Comparison of ENCODE assay signal across 8 cellular contexts in genomic region chr6:108074359-108075144, GRCh38. TPM values are rescaled to one million over a fixed set of nuclear protein-coding genes. Genes with fewer than 3 reads are reported as not detected.
A peak's percentile ranks its signal among the peaks of the same experiment; 100 is the strongest.
DNase-seq lines count a peak whose midpoint lies in the region; ATAC-seq and TF ChIP-seq lines count a peak whose summit lies in the region.

OSTM1 (minus strand) TSS chr6:108074741; CDS start chr6:108074651, 90 bp downstream.

- H3K18ac ChIP-seq in mesenchymal stem cell (ENCODE audit: low read depth in 1 of 2, low read length in 2 of 2), result peak within 1 kb of the TSS; percentile 96 to 99

- no peaks in the 10 kb centered on the region for H3K36me3 ChIP-seq in CD8-positive, alpha-beta T cell (ENCODE audit: insufficient read depth, low read length)
- H3K36me3 ChIP-seq in effector memory CD4-positive, alpha-beta T cell (ENCODE audit: control insufficient read depth, insufficient read depth, low read length), result no peaks in the 10 kb centered on the region
- H3K36me3 ChIP-seq in mesenchymal stem cell (ENCODE audit: control insufficient read depth in 1 of 2, insufficient read depth in 2 of 2, low read depth in 1 of 2, low read length in 2 of 2), result peaks cover 0 to 5% of the 10 kb centered on the region in 2 experiments

- peak within 1 kb of the TSS; percentile 90 for H3K4me2 ChIP-seq in mesenchymal stem cell (ENCODE audit: low read length, poor library complexity, severe bottlenecking)

- H2AFZ ChIP-seq in mesenchymal stem cell (ENCODE audit: low read depth, low read length), result peak within 1 kb of the TSS; percentile 100

- peak within 1 kb of the TSS in 1 of 2 experiments; percentile 100 for H3K14ac ChIP-seq in mesenchymal stem cell (ENCODE audit: low read length in 2 of 2)

- H2AK5ac ChIP-seq in mesenchymal stem cell (ENCODE audit: low read length, severe bottlenecking), result no peak within 1 kb of the TSS

- peak within 1 kb of the TSS; percentile 60 for H2BK15ac ChIP-seq in mesenchymal stem cell (ENCODE audit: low read depth, poor library complexity, severe bottlenecking)

- CTCF ChIA-PET in CD8-positive, alpha-beta T cell (lab: Charles Lee), result no interaction called here

- peak within 1 kb of the TSS; percentile 88 for H3K27ac ChIP-seq in CD8-positive, alpha-beta T cell (ENCODE audit: low read depth, low read length)
- peak within 1 kb of the TSS; percentile 62 for H3K27ac ChIP-seq in effector memory CD4-positive, alpha-beta T cell (ENCODE audit: insufficient read depth, low read length, poor library complexity, severe bottlenecking)
- H3K27ac ChIP-seq in mesenchymal stem cell (ENCODE audit: low read length, poor library complexity, severe bottlenecking), result peak within 1 kb of the TSS; percentile 68

- no peak for TF ChIP-seq CTCF in CD8-positive, alpha-beta T cell (IDR thresholded peaks at IDR 0.05)

- peak; percentile 89 to 97 (median 93) for DNase-seq in CD8-positive, alpha-beta T cell
- DNase-seq in HPDE6-E6E7 (ENCODE audit: extremely low spot score), result peak; percentile 89
- DNase-seq in NOMO-1 (lab: John Stamatoyannopoulos, UW; ENCODE audit: unreplicated experiment in 2 of 2), result peak; percentile 77 to 93
- peak; percentile 84 to 93 for DNase-seq in activated CD8-positive, alpha-beta memory T cell treated with anti-CD3 and anti-CD28 coated beads for 4 hours (ENCODE audit: low read depth in 2 of 2)
- peak; percentile 87 to 92 (median 89) for DNase-seq in effector memory CD4-positive, alpha-beta T cell
- peak; percentile 84 for DNase-seq in mesenchymal stem cell
- DNase-seq in stimulated activated CD8-positive, alpha-beta memory T cell treated with anti-CD3 and anti-CD28 coated beads, Interleukin-15, amount 100 ng/mL, for 1 hour (ENCODE audit: low read depth), result peak; percentile 86

- H3K27me3 Mint-ChIP-seq in CD8-positive, alpha-beta T cell (ENCODE audit: low read depth), result peaks cover 2% of the 10 kb centered on the region

- peak within 1 kb of the TSS; percentile 99 for H3K4me3 ChIP-seq in CD8-positive, alpha-beta T cell (ENCODE audit: low read depth, low read length)
- H3K4me3 ChIP-seq in effector memory CD4-positive, alpha-beta T cell (ENCODE audit: insufficient read depth, low read depth, low read length, poor library complexity, severe bottlenecking), result peak within 1 kb of the TSS; percentile 95
- H3K4me3 ChIP-seq in mesenchymal stem cell (ENCODE audit: insufficient read depth in 1 of 2, low read depth in 1 of 2, low read length in 2 of 2), result peak within 1 kb of the TSS; percentile 99

- peaks cover 19% of the 10 kb centered on the region for H3K4me1 ChIP-seq in CD8-positive, alpha-beta T cell (ENCODE audit: insufficient read depth, low read length)
- peaks cover 14% of the 10 kb centered on the region for H3K4me1 ChIP-seq in effector memory CD4-positive, alpha-beta T cell (ENCODE audit: control insufficient read depth, insufficient read depth, low read length, poor library complexity, severe bottlenecking)
- peaks cover 5% of the 10 kb centered on the region for H3K4me1 ChIP-seq in mesenchymal stem cell (ENCODE audit: control insufficient read depth, insufficient read depth, low read depth, low read length)

- H3K23ac ChIP-seq in mesenchymal stem cell (ENCODE audit: low read length in 2 of 2), result peak within 1 kb of the TSS in 1 of 2 experiments; percentile 100

- peak within 1 kb of the TSS; percentile 89 for H3K4me3 Mint-ChIP-seq in CD8-positive, alpha-beta T cell

- peaks cover 18% of the 10 kb centered on the region for H3K79me1 ChIP-seq in mesenchymal stem cell (replicated peaks; ENCODE audit: low read length, poor library complexity, severe bottlenecking)

- H2BK5ac ChIP-seq in mesenchymal stem cell (ENCODE audit: low read depth, low read length, poor library complexity, severe bottlenecking), result peak within 1 kb of the TSS; percentile 58

- H3K9ac ChIP-seq in mesenchymal stem cell (ENCODE audit: low read length), result peak within 1 kb of the TSS; percentile 97

- H2BK12ac ChIP-seq in mesenchymal stem cell (ENCODE audit: low read length in 2 of 2), result no peak within 1 kb of the TSS

- POLR2A ChIA-PET in CD8-positive, alpha-beta T cell (lab: Charles Lee), result interaction anchor here (0.6 to 0.8 kb wide), 2 partner anchors 1317 to 1574 kb away, joined by 3 to 4 read pairs; no protein-coding TSS in a partner anchor

- H3K36me3 Mint-ChIP-seq in CD8-positive, alpha-beta T cell, result peaks cover 5% of the 10 kb centered on the region

- H3K9me3 Mint-ChIP-seq in CD8-positive, alpha-beta T cell, result no peaks in the 10 kb centered on the region

- H3K4ac ChIP-seq in mesenchymal stem cell (ENCODE audit: low read depth in 1 of 2, low read length in 2 of 2), result peak within 1 kb of the TSS; percentile 91 to 100

- no peaks in the 10 kb centered on the region for H3K27me3 ChIP-seq in CD8-positive, alpha-beta T cell (ENCODE audit: insufficient read depth, low read length)
- H3K27me3 ChIP-seq in effector memory CD4-positive, alpha-beta T cell (replicated peaks; ENCODE audit: control insufficient read depth, insufficient read depth, low read length, poor library complexity, severe bottlenecking), result no peaks in the 10 kb centered on the region
- no peaks in the 10 kb centered on the region for H3K27me3 ChIP-seq in mesenchymal stem cell (ENCODE audit: control insufficient read depth in 1 of 2, insufficient read depth in 1 of 2, low read length in 2 of 2)

- peak within 1 kb of the TSS; percentile 95 for H4K8ac ChIP-seq in mesenchymal stem cell (ENCODE audit: low read length)

- H4K91ac ChIP-seq in mesenchymal stem cell (ENCODE audit: low read length), result peak within 1 kb of the TSS; percentile 96

- H3K4me1 Mint-ChIP-seq in CD8-positive, alpha-beta T cell (ENCODE audit: low read depth), result peaks cover 29% of the 10 kb centered on the region

- WGBS in mesenchymal stem cell, result under 1% methylated on average over 82 of the region's 86 CpGs

- peak; percentile 96 for ATAC-seq in CD8-positive, alpha-beta T cell
- peak; percentile 95 for ATAC-seq in GM19463 (IDR thresholded peaks at IDR 0.05; ENCODE audit: unreplicated experiment)

- intact Hi-C loops in CD8-positive, alpha-beta T cell (cut with DNase I, micrococcal nuclease), result loop anchor here (1.0 to 10.0 kb wide), 13 partner anchors 116 to 1620 kb away; partner anchors contain the start of genes CEP57L1 (in 2 of the 2), MTRES1 (in 2 of the 2), SEC63 (in 2 of the 2) and SNX3 (in 2 of the 2)

- peak within 1 kb of the TSS; percentile 88 for H3K27ac Mint-ChIP-seq in CD8-positive, alpha-beta T cell

- H2BK120ac ChIP-seq in mesenchymal stem cell (ENCODE audit: low read depth, low read length), result peak within 1 kb of the TSS; percentile 86

- H3K9me3 ChIP-seq in CD8-positive, alpha-beta T cell (ENCODE audit: low read length), result no peaks in the 10 kb centered on the region
- H3K9me3 ChIP-seq in effector memory CD4-positive, alpha-beta T cell (ENCODE audit: control insufficient read depth, low read length), result no peaks in the 10 kb centered on the region
- no peaks in the 10 kb centered on the region for H3K9me3 ChIP-seq in mesenchymal stem cell (ENCODE audit: control insufficient read depth, low read length)

RNA-seq across cellular contexts. Expression of gene OSTM1, which starts in this region (rescaled TPM):
- total RNA-seq in CD8-positive, alpha-beta T cell, result 10 to 100 TPM; 20.0 to 25.0 TPM
- polyA plus RNA-seq in mesenchymal stem cell (2013, experiment 1 of 2), result 48.2 TPM
- polyA plus RNA-seq in mesenchymal stem cell (2013, experiment 2 of 2), result 48.8 TPM

Comparison
In these comparisons a context has a peak if more than half of its experiments do, and no peak if none do; other contexts are left out.
1. Peak in every context shown above with its lines: DNase-seq, ATAC-seq, H3K4me3 ChIP-seq and H3K27ac ChIP-seq.